ENCODE assay signal across 13 cellular contexts in genomic region chr13:99507054-99507453, GRCh38. TPM values are rescaled to one million over a fixed set of nuclear protein-coding genes. Genes with fewer than 3 reads are reported as not detected.
DNase-seq lines count a peak whose midpoint lies in the region; ATAC-seq and TF ChIP-seq lines count a peak whose summit lies in the region.
"Had no signal": no experiment of that assay in that cellular context is flagged by ENCODE, and none has a peak within 500 bp of the region (broad histone marks: within the 10 kb centered on the region; RNA-seq: fewer than 3 reads in every experiment).

No MANE protein-coding gene starts in this region.

- CTCF ChIA-PET in activated CD8-positive, alpha-beta T cell treated with anti-CD3 and anti-CD28 coated beads, Interleukin-2, amount 10 ng/mL, durations not matched to agents 7 days and 5 days (lab: Charles Lee), result interaction anchor here (0.7 to 7.2 kb wide), 10 partner anchors 8 to 124 kb away, joined by 3 to 74 read pairs (median 4); no protein-coding TSS in a partner anchor

- no peaks in the 10 kb centered on the region for H3K9me2 ChIP-seq in Loucy (replicated peaks; ENCODE audit: low read depth, low read length)

- peaks cover 100% of the 10 kb centered on the region for H3K79me2 ChIP-seq in Loucy (ENCODE audit: insufficient read depth, low read length)

- peaks cover 78% of the 10 kb centered on the region for H4K20me1 ChIP-seq in Loucy (ENCODE audit: insufficient read depth, low read length, poor library complexity, severe bottlenecking)

- no peak overlapping the region for H2AFZ ChIP-seq in Loucy (ENCODE audit: low read length)

- H3K9me3 Mint-ChIP-seq in stimulated activated naive CD8-positive, alpha-beta T cell treated with anti-CD3 and anti-CD28 coated beads, Interleukin-15, Interleukin-2, amounts not matched to agents 100 ng/mL and 50 ng/mL, for 24 hours, result peaks cover 6% of the 10 kb centered on the region
- H3K9me3 Mint-ChIP-seq in glutamatergic neuron (ENCODE audit: unreplicated experiment), result peaks cover 3% of the 10 kb centered on the region
- H3K9me3 Mint-ChIP-seq in activated CD8-positive, alpha-beta T cell treated with anti-CD3 and anti-CD28 coated beads, Interleukin-2, amount 10 ng/mL, durations not matched to agents 7 days and 5 days (ENCODE audit: insufficient read depth), result peaks cover 12% of the 10 kb centered on the region

- peak overlapping the region; percentile 93 for H3K4me2 ChIP-seq in Loucy (ENCODE audit: low read depth, low read length, poor library complexity, severe bottlenecking)

- H3K4me3 ChIP-seq in Loucy (ENCODE audit: low read length, poor library complexity, severe bottlenecking), result peak overlapping the region; percentile 94
- H3K4me3 ChIP-seq: testis had no signal

- no peak for DNase-seq in stimulated activated naive CD8-positive, alpha-beta T cell treated with anti-CD3 and anti-CD28 coated beads, Interleukin-15, Interleukin-2, amounts not matched to agents 100 U/mL and 50 U/mL, for 24 hours
- DNase-seq in glutamatergic neuron (no peak), NCI-H446 (lab: John Stamatoyannopoulos, UW) (no peak)
- DNase-seq in activated CD8-positive, alpha-beta T cell treated with anti-CD3 and anti-CD28 coated beads, Interleukin-2, amount 10 ng/mL, durations not matched to agents 7 days and 5 days, result no peak
- DNase-seq: activated CD4-positive, alpha-beta T cell treated with anti-CD3 and anti-CD28 coated beads, Interleukin-2, amount 50 U/mL, for 4 hours; NCI-H1436; NCI-H510A; stimulated activated CD4-positive, alpha-beta T cell treated with anti-CD3 and anti-CD28 coated beads, Interleukin-12 subunit alpha, Interleukin-12 subunit beta, amount 100 ng/mL, for 4 hours; testis had no signal

- peaks cover 91% of the 10 kb centered on the region for H3K4me1 Mint-ChIP-seq in stimulated activated naive CD8-positive, alpha-beta T cell treated with anti-CD3 and anti-CD28 coated beads, Interleukin-15, Interleukin-2, amounts not matched to agents 100 ng/mL and 50 ng/mL, for 24 hours (ENCODE audit: low read depth)
- peaks cover 5% of the 10 kb centered on the region for H3K4me1 Mint-ChIP-seq in glutamatergic neuron (ENCODE audit: low read depth, unreplicated experiment)
- peaks cover 58% of the 10 kb centered on the region for H3K4me1 Mint-ChIP-seq in activated CD8-positive, alpha-beta T cell treated with anti-CD3 and anti-CD28 coated beads, Interleukin-2, amount 10 ng/mL, durations not matched to agents 7 days and 5 days (ENCODE audit: low read depth)

- no peaks in the 10 kb centered on the region for H3K27me3 ChIP-seq in Loucy (ENCODE audit: insufficient read depth, low read length, poor library complexity, severe bottlenecking)
- H3K27me3 ChIP-seq: testis had no signal

- peak overlapping the region; percentile 38 for H3K27ac Mint-ChIP-seq in stimulated activated naive CD8-positive, alpha-beta T cell treated with anti-CD3 and anti-CD28 coated beads, Interleukin-15, Interleukin-2, amounts not matched to agents 100 ng/mL and 50 ng/mL, for 24 hours
- peak overlapping the region; percentile 18 for H3K27ac Mint-ChIP-seq in glutamatergic neuron (ENCODE audit: unreplicated experiment)
- H3K27ac Mint-ChIP-seq in activated CD8-positive, alpha-beta T cell treated with anti-CD3 and anti-CD28 coated beads, Interleukin-2, amount 10 ng/mL, durations not matched to agents 7 days and 5 days, result no peak overlapping the region

- POLR2A ChIA-PET in activated CD8-positive, alpha-beta T cell treated with anti-CD3 and anti-CD28 coated beads, Interleukin-2, amount 10 ng/mL, durations not matched to agents 7 days and 5 days (lab: Charles Lee), result interaction anchor here (1.1 to 1.6 kb wide), 2 partner anchors 9 to 12 kb away, joined by 4 to 5 read pairs; no protein-coding TSS in a partner anchor

- peaks cover 25% of the 10 kb centered on the region; the same call in 1 of the 2 replicates for H3K36me3 ChIP-seq in Loucy (ENCODE audit: insufficient read depth, low read length)

- H3K4me3 Mint-ChIP-seq in stimulated activated naive CD8-positive, alpha-beta T cell treated with anti-CD3 and anti-CD28 coated beads, Interleukin-15, Interleukin-2, amounts not matched to agents 100 ng/mL and 50 ng/mL, for 24 hours, result no peak overlapping the region
- no peak overlapping the region for H3K4me3 Mint-ChIP-seq in glutamatergic neuron (ENCODE audit: unreplicated experiment)
- no peak overlapping the region for H3K4me3 Mint-ChIP-seq in activated CD8-positive, alpha-beta T cell treated with anti-CD3 and anti-CD28 coated beads, Interleukin-2, amount 10 ng/mL, durations not matched to agents 7 days and 5 days

- H3K9me3 ChIP-seq in Loucy (ENCODE audit: insufficient read depth, low read depth, low read length), result peaks cover 14% of the 10 kb centered on the region
- H3K9me3 ChIP-seq: testis had no signal

- no peak for ATAC-seq in stimulated activated naive CD8-positive, alpha-beta T cell treated with anti-CD3 and anti-CD28 coated beads, Interleukin-15, Interleukin-2, amounts not matched to agents 100 U/mL and 50 U/mL, for 24 hours
- ATAC-seq in activated CD8-positive, alpha-beta T cell treated with anti-CD3 and anti-CD28 coated beads, Interleukin-2, amount 10 ng/mL, durations not matched to agents 7 days and 5 days, result no peak
- ATAC-seq in HG03108 (IDR thresholded peaks at IDR 0.05; ENCODE audit: unreplicated experiment) (no peak), GM18861 (IDR thresholded peaks at IDR 0.05; ENCODE audit: unreplicated experiment) (no peak)

- peaks cover 57% of the 10 kb centered on the region for H3K4me1 ChIP-seq in Loucy (ENCODE audit: insufficient read depth, low read length, poor library complexity, severe bottlenecking)

- H3F3A ChIP-seq in Loucy (ENCODE audit: low read depth), result no peaks in the 10 kb centered on the region

- peaks cover 47% of the 10 kb centered on the region for H3K36me3 Mint-ChIP-seq in stimulated activated naive CD8-positive, alpha-beta T cell treated with anti-CD3 and anti-CD28 coated beads, Interleukin-15, Interleukin-2, amounts not matched to agents 100 ng/mL and 50 ng/mL, for 24 hours (ENCODE audit: low read depth)
- peaks cover 22% of the 10 kb centered on the region for H3K36me3 Mint-ChIP-seq in glutamatergic neuron (ENCODE audit: unreplicated experiment)
- peaks cover 50% of the 10 kb centered on the region for H3K36me3 Mint-ChIP-seq in activated CD8-positive, alpha-beta T cell treated with anti-CD3 and anti-CD28 coated beads, Interleukin-2, amount 10 ng/mL, durations not matched to agents 7 days and 5 days (ENCODE audit: low read depth)

- H3K9ac ChIP-seq in Loucy (ENCODE audit: low read depth, low read length, poor library complexity, severe bottlenecking), result peak overlapping the region; percentile 62

- H3K27me3 Mint-ChIP-seq in stimulated activated naive CD8-positive, alpha-beta T cell treated with anti-CD3 and anti-CD28 coated beads, Interleukin-15, Interleukin-2, amounts not matched to agents 100 ng/mL and 50 ng/mL, for 24 hours, result no peaks in the 10 kb centered on the region
- H3K27me3 Mint-ChIP-seq in glutamatergic neuron (ENCODE audit: unreplicated experiment), result peaks cover 5% of the 10 kb centered on the region
- no peaks in the 10 kb centered on the region for H3K27me3 Mint-ChIP-seq in activated CD8-positive, alpha-beta T cell treated with anti-CD3 and anti-CD28 coated beads, Interleukin-2, amount 10 ng/mL, durations not matched to agents 7 days and 5 days (ENCODE audit: low read depth)

- TF ChIP-seq CTCF in Loucy (conservative IDR thresholded peaks at IDR 0.05; ENCODE audit: low read length) (no peak), glutamatergic neuron (IDR thresholded peaks at IDR 0.05; ENCODE audit: partially characterized antibody, unreplicated experiment) (no peak)

RNA-seq across cellular contexts. Expression of gene TM9SF2, which starts 5.8 kb away (rescaled TPM):
- 74.1 TPM for total RNA-seq in glutamatergic neuron (ENCODE audit: unreplicated experiment)
- total RNA-seq in activated CD8-positive, alpha-beta T cell treated with anti-CD3 and anti-CD28 coated beads, Interleukin-2, amount 10 ng/mL, durations not matched to agents 7 days and 5 days, result 10 to 100 TPM; 64.4 to 64.5 TPM
